Comparison of ENCODE assay signal across 1 cellular context in genomic region chr3:58580826-58581327, GRCh38.
TF ChIP-seq lines count a peak whose summit lies in the region.

No MANE protein-coding gene starts in this region.

TF ChIP-seq in WTC11, 78 proteins besides CTCF, POLR2A, EP300 and RAD21 (continued from another document):
- no peak for TF ChIP-seq STAT6 (CRISPR knock-in tag; conservative IDR thresholded peaks at IDR 0.05; ENCODE audit: low read depth)
- peak; percentile 63; the same call in 1 of the 2 replicates for TF ChIP-seq ZNF423 (CRISPR knock-in tag; IDR thresholded peaks at IDR 0.05)
- no peak for TF ChIP-seq ATF3 (CRISPR knock-in tag; conservative IDR thresholded peaks at IDR 0.05)
- no peak for TF ChIP-seq FOXP4 (CRISPR knock-in tag; IDR thresholded peaks at IDR 0.05)
- no peak for TF ChIP-seq ELF4 (CRISPR knock-in tag; IDR thresholded peaks at IDR 0.05; ENCODE audit: low read depth)
- TF ChIP-seq CREM (CRISPR knock-in tag; IDR thresholded peaks at IDR 0.05) = no peak
- TF ChIP-seq PRDM15 (CRISPR knock-in tag; IDR thresholded peaks at IDR 0.05) = no peak
- TF ChIP-seq GTF2I (CRISPR knock-in tag; conservative IDR thresholded peaks at IDR 0.05) = no peak
- TF ChIP-seq NFATC4 (CRISPR knock-in tag; IDR thresholded peaks at IDR 0.05) = no peak
- no peak for TF ChIP-seq TEAD1 (CRISPR knock-in tag; IDR thresholded peaks at IDR 0.05)
- TF ChIP-seq TEAD4 (CRISPR knock-in tag; IDR thresholded peaks at IDR 0.05) = no peak
- TF ChIP-seq SP1 (CRISPR knock-in tag; conservative IDR thresholded peaks at IDR 0.05) = 0 out of 2 replicates have a peak, but pooled peaks have one; percentile 29
- TF ChIP-seq ZNF532 (CRISPR knock-in tag; IDR thresholded peaks at IDR 0.05; ENCODE audit: borderline replicate concordance) = no peak
- TF ChIP-seq ERG (CRISPR knock-in tag; IDR thresholded peaks at IDR 0.05) = no peak
- TF ChIP-seq ZNF281 (CRISPR knock-in tag; IDR thresholded peaks at IDR 0.05) = no peak
- TF ChIP-seq ZNF138 (CRISPR knock-in tag; conservative IDR thresholded peaks at IDR 0.05) = no peak
- TF ChIP-seq E2F1 (CRISPR knock-in tag; IDR thresholded peaks at IDR 0.05) = no peak
